Comparison of ENCODE assay signal across 32 cellular contexts in genomic region chr11:120268686-120269085, GRCh38. TPM values are rescaled to one million over a fixed set of nuclear protein-coding genes. Genes with fewer than 3 reads are reported as not detected.
"Had no signal": no experiment of that assay in that cellular context is flagged by ENCODE, and none has a peak within 500 bp of the region (broad histone marks: within the 10 kb centered on the region; RNA-seq: fewer than 3 reads in every experiment).

No MANE protein-coding gene starts in this region.

- DNase-seq: activated CD4-positive, alpha-beta memory T cell treated with anti-CD3 and anti-CD28 coated beads for 36 hours; activated CD4-positive, alpha-beta T cell treated with anti-CD3 and anti-CD28 coated beads for 36 hours; activated CD4-positive, alpha-beta T cell treated with anti-CD3 and anti-CD28 coated beads, Interleukin-2, amount 10 ng/mL, durations not matched to agents 24 days and 14 days; activated CD4-positive, CD25-positive, alpha-beta regulatory T cell; activated CD4-positive, CD25-positive, alpha-beta regulatory T cell treated with anti-CD3 and anti-CD28 coated beads, Interleukin-2, amount 50 U/mL, for 72 hours; activated CD8-positive, alpha-beta memory T cell treated with anti-CD3 and anti-CD28 coated beads, Interleukin-2, amount 10 ng/mL, durations not matched to agents 7 days and 5 days; activated CD8-positive, alpha-beta memory T cell treated with anti-CD3 and anti-CD28 coated beads, Interleukin-2, amount 50 U/mL, for 4 hours; activated CD8-positive, alpha-beta T cell treated with anti-CD3 and anti-CD28 coated beads, Interleukin-2, amount 10 ng/mL, durations not matched to agents 7 days and 5 days; activated effector memory CD4-positive, alpha-beta T cell treated with anti-CD3 and anti-CD28 coated beads, Interleukin-2, amount 50 U/mL, for 16 hours; activated naive CD4-positive, alpha-beta T cell treated with anti-CD3 and anti-CD28 coated beads for 36 hours; activated naive CD8-positive, alpha-beta T cell treated with anti-CD3 and anti-CD28 coated beads for 36 hours; activated naive CD8-positive, alpha-beta T cell treated with anti-CD3 and anti-CD28 coated beads, Interleukin-2, amount 50 U/mL, for 24 hours; activated T-cell treated with anti-CD3 and anti-CD28 coated beads, Interleukin-2, amount 50 U/mL, for 1 hour; activated T-cell treated with anti-CD3 and anti-CD28 coated beads, Interleukin-2, amount 50 U/mL, for 48 hours; adrenal gland; amygdala; aorta; body of pancreas; central memory CD4-positive, alpha-beta T cell; cerebellar nuclear complex; colonic mucosa; dorsolateral prefrontal cortex; effector memory CD8-positive, alpha-beta T cell; erythroblast; foreskin keratinocyte; gastrocnemius medialis; glutamatergic neuron; heart left ventricle; T-helper 17 cell had no signal

- H3K4me3 ChIP-seq: adrenal gland, body of pancreas, colonic mucosa, dorsolateral prefrontal cortex, esophagus muscularis mucosa, gastrocnemius medialis, heart left ventricle had no signal

- H3K36me3 ChIP-seq: adrenal gland, colonic mucosa, esophagus muscularis mucosa, gastrocnemius medialis, heart left ventricle had no signal

- H3K27ac ChIP-seq: adrenal gland, body of pancreas, colonic mucosa, dorsolateral prefrontal cortex, esophagus muscularis mucosa, foreskin keratinocyte, gastrocnemius medialis, heart left ventricle had no signal

- H3K4me1 ChIP-seq: adrenal gland, body of pancreas, colonic mucosa, esophagus muscularis mucosa, gastrocnemius medialis, heart left ventricle had no signal

- H3K9me3 ChIP-seq: adrenal gland, body of pancreas, colonic mucosa, esophagus muscularis mucosa, gastrocnemius medialis, heart left ventricle had no signal

- H3K27me3 ChIP-seq: body of pancreas, colonic mucosa had no signal

RNA-seq across cellular contexts. Expression of gene POU2F3, which starts 28.7 kb away (rescaled TPM):
- total RNA-seq: activated CD4-positive, alpha-beta memory T cell treated with anti-CD3 and anti-CD28 coated beads for 36 hours; activated CD4-positive, alpha-beta T cell treated with anti-CD3 and anti-CD28 coated beads for 36 hours; activated CD4-positive, alpha-beta T cell treated with anti-CD3 and anti-CD28 coated beads, Interleukin-2, amount 10 ng/mL, durations not matched to agents 24 days and 14 days; activated CD8-positive, alpha-beta memory T cell treated with anti-CD3 and anti-CD28 coated beads for 36 hours; activated CD8-positive, alpha-beta memory T cell treated with anti-CD3 and anti-CD28 coated beads, Interleukin-2, amount 10 ng/mL, durations not matched to agents 7 days and 5 days; activated CD8-positive, alpha-beta T cell treated with anti-CD3 and anti-CD28 coated beads, Interleukin-2, amount 10 ng/mL, durations not matched to agents 7 days and 5 days; activated naive CD4-positive, alpha-beta T cell treated with anti-CD3 and anti-CD28 coated beads for 36 hours; activated naive CD8-positive, alpha-beta T cell treated with anti-CD3 and anti-CD28 coated beads for 36 hours; activated T-helper 2 cell treated with anti-CD3 and anti-CD28 coated beads, Interferon-gamma antibody, Interleukin-2, Interleukin-4, amounts not matched to agents 10 μg/mL and 5 μg/mL and 100 μg/mL, durations not matched to agents 14 hours and 24 hours and 36 hours; aorta; esophagus muscularis mucosa; gastrocnemius medialis; T-helper 17 cell had no signal
- polyA plus RNA-seq: heart left ventricle had no signal
